In genomic region chr3:64916937-64917336, GRCh38 we compare ENCODE assay signal across 22 cellular contexts.
DNase-seq lines count a peak whose midpoint lies in the region; ATAC-seq and TF ChIP-seq lines count a peak whose summit lies in the region.
"Had no signal": no experiment of that assay in that cellular context is flagged by ENCODE, and none has a peak within 500 bp of the region (broad histone marks: within the 10 kb centered on the region; RNA-seq: fewer than 3 reads in every experiment).

No MANE protein-coding gene starts in this region.

- 55 to 57% methylated on average over 4 of the region's 4 CpGs for WGBS in heart right ventricle, 2 donors
- 35% methylated on average over 4 of the region's 4 CpGs for WGBS in hepatocyte (ENCODE audit: low lambda C conversion rate, missing lambda C conversion rate)
- WGBS in mesodermal cell (ENCODE audit: insufficient coverage in 2 of 2), 2 experiments: 0 to 10% methylated on average over 1 to 3 of the region's 4 CpGs
- 60% methylated on average over 4 of the region's 4 CpGs for WGBS in SK-N-SH (ENCODE audit: low lambda C conversion rate)

- H3K4me1 ChIP-seq in heart right ventricle: peaks cover 0 to 75% (median 30%) of the 10 kb centered on the region in 9 donors
- H3K4me1 ChIP-seq in hepatocyte (ENCODE audit: insufficient read depth): peaks cover 22% of the 10 kb centered on the region
- H3K4me1 ChIP-seq in mesodermal cell (ENCODE audit: control insufficient read depth, insufficient read depth, low read length, poor library complexity, severe bottlenecking): peaks cover 55% of the 10 kb centered on the region
- H3K4me1 ChIP-seq in uterus: no peaks in the 10 kb centered on the region
- peaks cover 0 to 2% of the 10 kb centered on the region in 2 experiments; a peak in 2 of 4 replicates for H3K4me1 ChIP-seq in SK-N-SH (ENCODE audit: control insufficient read depth in 1 of 2, insufficient read depth in 2 of 2, low read depth in 1 of 2, low read length in 1 of 2)

- H3K79me2 ChIP-seq in hepatocyte (no peaks in the 10 kb centered on the region), SK-N-SH (ENCODE audit: insufficient read depth) (no peaks in the 10 kb centered on the region)

- no peak for DNase-seq in heart right ventricle
- no peak for DNase-seq in left cardiac atrium
- DNase-seq in hepatocyte (ENCODE audit: low spot score): no peak
- DNase-seq in uterus: no peak
- DNase-seq in SK-N-SH: no peak
- no peak for DNase-seq in LoVo (ENCODE audit: low spot score)
- DNase-seq: activated CD4-positive, alpha-beta T cell treated with anti-CD3 and anti-CD28 coated beads for 36 hours; activated CD8-positive, alpha-beta memory T cell treated with anti-CD3 and anti-CD28 coated beads for 24 hours; activated T-cell treated with anti-CD3 and anti-CD28 coated beads, Interleukin-2, amount 50 U/mL, for 1 hour; AML-193; CD8-positive, alpha-beta memory T cell; DMS153; hippocampal formation; Kasumi-1; NCI-H1048; NCI-H187 treated with DMSO at 0.1 percent for 48 hours; stimulated activated CD4-positive, alpha-beta T cell treated with anti-CD3 and anti-CD28 coated beads, Interleukin-15, amount 100 ng/mL, for 24 hours; T-helper 17 cell had no signal

- TF ChIP-seq EP300 in SK-N-SH (IDR thresholded peaks at IDR 0.05; ENCODE audit: borderline replicate concordance in 1 of 2, low read depth in 1 of 2, low read length in 1 of 2): no peak

- no peak overlapping the region for H3K9ac ChIP-seq in SK-N-SH

- POLR2A ChIA-PET in SK-N-SH (lab: Yijun Ruan, JAX): no interaction called here

- no peaks in the 10 kb centered on the region for H3F3A ChIP-seq in SK-N-SH (replicated peaks; ENCODE audit: insufficient read depth)

- CTCF ChIA-PET in SK-N-SH (lab: Yijun Ruan, JAX): no interaction called here

- H3K4me3 ChIP-seq in heart right ventricle (no peak overlapping the region), hepatocyte (no peak overlapping the region), mesodermal cell (ENCODE audit: extremely low read depth, insufficient read depth, low read length, poor library complexity, severe bottlenecking) (no peak overlapping the region), uterus (no peak overlapping the region), SK-N-SH (ENCODE audit: low read depth in 2 of 2, low read length in 1 of 2) (no peak overlapping the region)
- H3K4me3 ChIP-seq: SK-N-MC had no signal

- no peaks in the 10 kb centered on the region for H3K9me2 ChIP-seq in hepatocyte (replicated peaks; ENCODE audit: insufficient read depth)
- H3K9me2 ChIP-seq in SK-N-SH: no peaks in the 10 kb centered on the region

- TF ChIP-seq RAD21 in SK-N-SH (IDR thresholded peaks at IDR 0.05; ENCODE audit: low read length): no peak

- intact Hi-C loops in heart right ventricle (cut with DNase I): loop anchor here in 1 of 10 donors (5.0 kb wide), 1 partner anchor 255 kb away; no protein-coding TSS in a partner anchor
- intact Hi-C loops in left cardiac atrium (cut with DNase I): no loop called here
- intact Hi-C loops in uterus (cut with DNase I; ENCODE audit: low total_unique reads): no loop called here

- no peak for TF ChIP-seq CTCF in heart right ventricle (IDR thresholded peaks at IDR 0.05)
- no peak for TF ChIP-seq CTCF in hepatocyte (IDR thresholded peaks at IDR 0.05; ENCODE audit: poor library complexity)
- TF ChIP-seq CTCF in uterus (IDR thresholded peaks at IDR 0.05): no peak
- no peak for TF ChIP-seq CTCF in SK-N-SH (IDR thresholded peaks at IDR 0.05)

- TF ChIP-seq POLR2A in uterus (IDR thresholded peaks at IDR 0.05): no peak

- H3K36me3 ChIP-seq in heart right ventricle (no peaks in the 10 kb centered on the region), hepatocyte (replicated peaks; ENCODE audit: insufficient read depth, low read depth) (no peaks in the 10 kb centered on the region), mesodermal cell (ENCODE audit: control insufficient read depth, insufficient read depth, low read length) (peaks cover 3% of the 10 kb centered on the region), uterus (no peaks in the 10 kb centered on the region), SK-N-SH (replicated peaks in 1 of 2; ENCODE audit: control insufficient read depth in 1 of 2, insufficient read depth in 2 of 2, low read length in 1 of 2) (no peaks in the 10 kb centered on the region)

- H3K4me2 ChIP-seq in hepatocyte (peak overlapping the region; percentile 4), SK-N-SH (no peak overlapping the region)

- H3K27ac ChIP-seq in heart right ventricle (peak overlapping the region in 9 of 10 donors; percentile 26 to 78 (median 40)), hepatocyte (peak overlapping the region; percentile 73), mesodermal cell (ENCODE audit: low read depth, low read length, severe bottlenecking) (peak overlapping the region; percentile 84), uterus (peak overlapping the region; percentile 1 to 39), SK-N-SH (ENCODE audit: low read depth in 2 of 2, low read length in 1 of 2) (no peak overlapping the region)
- H3K27ac ChIP-seq: SK-N-MC had no signal

- H3K9me3 ChIP-seq in heart right ventricle: no peaks in the 10 kb centered on the region
- no peaks in the 10 kb centered on the region for H3K9me3 ChIP-seq in hepatocyte (ENCODE audit: low read depth)
- H3K9me3 ChIP-seq in mesodermal cell (ENCODE audit: control insufficient read depth, low read length): peaks cover 11% of the 10 kb centered on the region
- no peaks in the 10 kb centered on the region for H3K9me3 ChIP-seq in uterus
- no peaks in the 10 kb centered on the region for H3K9me3 ChIP-seq in SK-N-SH

- H3K27me3 ChIP-seq in heart right ventricle: no peaks in the 10 kb centered on the region
- H3K27me3 ChIP-seq in hepatocyte: no peaks in the 10 kb centered on the region
- H3K27me3 ChIP-seq in uterus: no peaks in the 10 kb centered on the region
- H3K27me3 ChIP-seq in SK-N-SH (ENCODE audit: insufficient read depth): no peaks in the 10 kb centered on the region

- ATAC-seq in heart right ventricle (peak in 2 of 8 donors; percentile 10 to 23), left cardiac atrium (no peak), HG03139 (IDR thresholded peaks at IDR 0.05; ENCODE audit: unreplicated experiment) (no peak)
- ATAC-seq: activated CD4-positive, alpha-beta T cell treated with anti-CD3 and anti-CD28 coated beads for 36 hours; natural killer cell treated with Interleukin-12 subunit alpha and Interleukin-12 subunit beta and Interleukin-15 and Interleukin-18, amount 100 ng/mL, for 72 hours; T-helper 17 cell had no signal

- H2AFZ ChIP-seq in hepatocyte (peak overlapping the region; percentile 29), SK-N-SH (ENCODE audit: low read depth) (no peak overlapping the region)

- H4K20me1 ChIP-seq in hepatocyte (ENCODE audit: insufficient read depth, poor library complexity, severe bottlenecking) (no peaks in the 10 kb centered on the region), SK-N-SH (ENCODE audit: insufficient read depth) (no peaks in the 10 kb centered on the region)

TF ChIP-seq in SK-N-SH, 30 proteins besides CTCF, POLR2A, EP300 and RAD21:
- TF ChIP-seq FOXJ3 (CRISPR knock-in tag; IDR thresholded peaks at IDR 0.05) (no peak), EZH2phosphoT487 (IDR thresholded peaks at IDR 0.05; ENCODE audit: borderline replicate concordance, low read depth) (no peak), GABPA (IDR thresholded peaks at IDR 0.05; ENCODE audit: low read depth) (no peak), TEAD4 (IDR thresholded peaks at IDR 0.05; ENCODE audit: borderline replicate concordance, insufficient read depth) (no peak), MEF2A (IDR thresholded peaks at IDR 0.05; ENCODE audit: borderline replicate concordance, low read depth) (no peak), MXI1 (IDR thresholded peaks at IDR 0.05; ENCODE audit: low read depth, low read length) (no peak), RCOR1 (IDR thresholded peaks at IDR 0.05; ENCODE audit: low read length) (no peak)
- TF ChIP-seq, protein P1, sequence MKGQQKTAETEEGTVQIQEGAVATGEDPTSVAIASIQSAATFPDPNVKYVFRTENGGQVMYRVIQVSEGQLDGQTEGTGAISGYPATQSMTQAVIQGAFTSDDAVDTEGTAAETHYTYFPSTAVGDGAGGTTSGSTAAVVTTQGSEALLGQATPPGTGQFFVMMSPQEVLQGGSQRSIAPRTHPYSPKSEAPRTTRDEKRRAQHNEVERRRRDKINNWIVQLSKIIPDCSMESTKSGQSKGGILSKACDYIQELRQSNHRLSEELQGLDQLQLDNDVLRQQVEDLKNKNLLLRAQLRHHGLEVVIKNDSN (IDR thresholded peaks at IDR 0.05; ENCODE audit: borderline replicate concordance, low read depth): no peak
- TF ChIP-seq, protein P2, sequence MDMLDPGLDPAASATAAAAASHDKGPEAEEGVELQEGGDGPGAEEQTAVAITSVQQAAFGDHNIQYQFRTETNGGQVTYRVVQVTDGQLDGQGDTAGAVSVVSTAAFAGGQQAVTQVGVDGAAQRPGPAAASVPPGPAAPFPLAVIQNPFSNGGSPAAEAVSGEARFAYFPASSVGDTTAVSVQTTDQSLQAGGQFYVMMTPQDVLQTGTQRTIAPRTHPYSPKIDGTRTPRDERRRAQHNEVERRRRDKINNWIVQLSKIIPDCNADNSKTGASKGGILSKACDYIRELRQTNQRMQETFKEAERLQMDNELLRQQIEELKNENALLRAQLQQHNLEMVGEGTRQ (IDR thresholded peaks at IDR 0.05; ENCODE audit: borderline replicate concordance, low read depth, low read length): no peak

Comparison
In these comparisons a context has a peak if more than half of its experiments do, and no peak if none do; other contexts are left out.
1. H3K27ac ChIP-seq: peak in heart right ventricle (9 of 10), hepatocyte (single experiment), mesodermal cell (single experiment) and uterus (2 of 2); none in SK-N-SH (0 of 2).